8 cellular contexts compared by ENCODE assay signal in genomic region chr11:125110506-125110905, GRCh38. TPM values are rescaled to one million over a fixed set of nuclear protein-coding genes. Genes with fewer than 3 reads are reported as not detected.
DNase-seq lines count a peak whose midpoint lies in the region; ATAC-seq lines count a peak whose summit lies in the region.

No MANE protein-coding gene starts in this region.

- DNase-seq in NCI-H69 (lab: John Stamatoyannopoulos, UW) (peak; percentile 11), trophoblast cell (no peak), UCSD-AML1 (lab: John Stamatoyannopoulos, UW; ENCODE audit: unreplicated experiment) (no peak), ureter (ENCODE audit: low spot score) (no peak), ACHN (no peak)
- DNase-seq in effector memory CD4-positive, alpha-beta T cell = no peak

- H2BK120ac ChIP-seq in trophoblast cell (ENCODE audit: insufficient read depth, low read length, poor library complexity) = no peak overlapping the region

- H3K27ac ChIP-seq in effector memory CD4-positive, alpha-beta T cell (ENCODE audit: insufficient read depth, low read length, poor library complexity, severe bottlenecking) = peak overlapping the region; percentile 73
- no peak overlapping the region for H3K27ac ChIP-seq in trophoblast cell (ENCODE audit: low read depth, low read length)

- no peak overlapping the region for H4K8ac ChIP-seq in trophoblast cell (ENCODE audit: low read depth, low read length)

- H3K4me1 ChIP-seq in effector memory CD4-positive, alpha-beta T cell (ENCODE audit: control insufficient read depth, insufficient read depth, low read length, poor library complexity, severe bottlenecking) = peaks cover 7% of the 10 kb centered on the region
- peaks cover 0 to 4% of the 10 kb centered on the region in 2 experiments for H3K4me1 ChIP-seq in trophoblast cell (ENCODE audit: control insufficient read depth in 1 of 2, insufficient read depth in 2 of 2, low read length in 2 of 2)

- no peak overlapping the region for H3K14ac ChIP-seq in trophoblast cell (ENCODE audit: low read length)

- H2BK12ac ChIP-seq in trophoblast cell (ENCODE audit: low read length) = no peak overlapping the region

- no peak overlapping the region for H2AK5ac ChIP-seq in trophoblast cell (ENCODE audit: low read length)

- H3K27me3 ChIP-seq in effector memory CD4-positive, alpha-beta T cell (replicated peaks; ENCODE audit: control insufficient read depth, insufficient read depth, low read length, poor library complexity, severe bottlenecking) = no peaks in the 10 kb centered on the region
- no peaks in the 10 kb centered on the region for H3K27me3 ChIP-seq in trophoblast cell (ENCODE audit: insufficient read depth, low read length)

- H3K9ac ChIP-seq in trophoblast cell (ENCODE audit: low read length) = no peak overlapping the region

- H3K18ac ChIP-seq in trophoblast cell (ENCODE audit: low read length) = no peak overlapping the region

- H3K4me3 ChIP-seq in GM08714 (ENCODE audit: low read length) = peak overlapping the region; percentile 96
- peak overlapping the region; percentile 77 for H3K4me3 ChIP-seq in effector memory CD4-positive, alpha-beta T cell (ENCODE audit: insufficient read depth, low read depth, low read length, poor library complexity, severe bottlenecking)
- H3K4me3 ChIP-seq in trophoblast cell (ENCODE audit: low read depth, low read length) = no peak overlapping the region

- no peaks in the 10 kb centered on the region for H3K79me2 ChIP-seq in trophoblast cell (ENCODE audit: control insufficient read depth, insufficient read depth, low read length, poor library complexity)

- H2AFZ ChIP-seq in trophoblast cell (ENCODE audit: insufficient read depth, low read length, poor library complexity) = no peak overlapping the region

- H4K91ac ChIP-seq in trophoblast cell (ENCODE audit: low read depth, low read length) = no peak overlapping the region

- no peak overlapping the region for H4K12ac ChIP-seq in trophoblast cell (ENCODE audit: low read depth, low read length)

- H3K4ac ChIP-seq in trophoblast cell (ENCODE audit: low read depth, low read length) = no peak overlapping the region

- no peak overlapping the region for H3K23ac ChIP-seq in trophoblast cell (ENCODE audit: low read length)

- H3K4me2 ChIP-seq in trophoblast cell (ENCODE audit: low read length) = peak overlapping the region; percentile 95

- H3K9me3 ChIP-seq in effector memory CD4-positive, alpha-beta T cell (ENCODE audit: control insufficient read depth, low read length) = no peaks in the 10 kb centered on the region
- peaks cover 2% of the 10 kb centered on the region for H3K9me3 ChIP-seq in trophoblast cell (ENCODE audit: insufficient read depth, low read depth, low read length)

- in situ Hi-C loops in ACHN (cut with HindIII; ENCODE audit: low pct_ligation_motif_present, low pct_unique_long_range_greater_than_20kb, low sequenced_read_pairs) = no loop called here

- H3K36me3 ChIP-seq in effector memory CD4-positive, alpha-beta T cell (ENCODE audit: control insufficient read depth, insufficient read depth, low read length) = no peaks in the 10 kb centered on the region
- no peaks in the 10 kb centered on the region for H3K36me3 ChIP-seq in trophoblast cell (ENCODE audit: control insufficient read depth in 1 of 2, insufficient read depth in 2 of 2, low read length in 2 of 2)

- no peak for ATAC-seq in GM19351 (IDR thresholded peaks at IDR 0.05; ENCODE audit: unreplicated experiment)

- H3K79me1 ChIP-seq in trophoblast cell (ENCODE audit: low read length) = peaks cover 3% of the 10 kb centered on the region

- no CpG with 5 or more reads among the region's 4 CpGs for WGBS in trophoblast cell (ENCODE audit: extremely low coverage, insufficient coverage, insufficient read length)

- H2BK5ac ChIP-seq in trophoblast cell (ENCODE audit: low read depth, low read length, poor library complexity) = no peak overlapping the region

RNA-seq across cellular contexts. Expression of gene TMEM218, which starts 0.9 kb away (rescaled TPM):
- 5.1 and 5.5 TPM in 2 replicates for polyA plus RNA-seq in trophoblast cell (2013)
- 33.8 TPM for total RNA-seq in ureter

RNA-seq across cellular contexts. Expression of gene SLC37A2, which starts 47.4 kb away (rescaled TPM):
- 0.10 and 0.12 TPM in 2 replicates for polyA plus RNA-seq in trophoblast cell (2013)
- 46.5 TPM for total RNA-seq in ureter

RNA-seq across cellular contexts. Expression of gene PKNOX2, which starts 54.0 kb away (rescaled TPM):
- 1.5 and 1.9 TPM in 2 replicates for polyA plus RNA-seq in trophoblast cell (2013)
- total RNA-seq in ureter = 7.3 TPM
